ENCODE assay signal across 9 cellular contexts in the genomic region with DNA sequence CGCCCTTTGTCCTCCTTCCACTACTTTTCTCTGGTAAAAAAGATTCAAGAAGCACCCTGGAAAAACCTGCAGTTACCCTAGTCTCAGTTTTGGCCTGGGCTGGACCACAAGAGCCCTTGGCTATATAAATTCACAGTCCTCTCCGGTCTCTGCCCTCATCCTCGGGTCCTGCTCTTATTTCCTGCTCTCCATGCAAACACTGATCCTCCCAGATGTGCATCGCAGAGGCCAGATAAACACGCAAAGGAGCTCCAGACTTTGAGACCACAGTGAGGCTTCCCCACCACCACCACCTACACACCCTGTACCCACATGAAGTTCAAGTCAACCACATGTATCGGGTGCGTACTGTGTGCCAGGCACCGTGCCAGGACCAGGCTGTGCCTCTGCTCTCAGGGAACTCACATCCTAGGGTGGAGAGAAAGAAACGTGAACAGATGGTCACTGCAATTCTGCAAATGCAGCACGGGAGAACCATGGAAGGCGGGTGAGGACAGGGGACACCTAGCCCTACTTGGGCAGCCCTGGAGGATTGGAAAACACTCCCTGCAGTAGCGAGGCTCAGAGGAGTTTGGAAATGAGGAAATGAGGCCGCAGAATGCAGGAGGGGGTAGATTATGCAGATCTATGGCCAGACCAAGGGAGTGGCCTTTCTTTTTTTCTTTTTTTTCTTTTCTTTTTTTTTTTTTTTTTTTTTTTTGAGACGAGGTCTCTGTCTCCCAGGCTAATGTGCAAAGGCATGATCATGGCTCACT. TPM values are rescaled to one million over a fixed set of nuclear protein-coding genes. Genes with fewer than 3 reads are reported as not detected.
A peak's percentile ranks its signal among the peaks of the same experiment; 100 is the strongest.
DNase-seq lines count a peak whose midpoint lies in the region; ATAC-seq, FAIRE-seq and TF ChIP-seq lines count a peak whose summit lies in the region.
"Had no signal": no experiment of that assay in that cellular context is flagged by ENCODE, and none has a peak within 500 bp of the region (broad histone marks: within the 10 kb centered on the region; RNA-seq: fewer than 3 reads in every experiment).

No MANE protein-coding gene starts in this region.

- DNase-seq in GM12891 (ENCODE audit: insufficient read length, low spot score) (no peak), T follicular helper cell (ENCODE audit: low read depth) (peak; percentile 53), anterior cingulate cortex (lab: John Stamatoyannopoulos, UW) (peak in 48 of 58 donors; percentile 29 to 72 (median 47)), hepatic stellate cell (ENCODE audit: low spot score) (peak; percentile 37), sciatic nerve (ENCODE audit: low spot score) (peak; percentile 84)

- TF ChIP-seq POLR2A in GM12891 (IDR thresholded peaks at IDR 0.05; ENCODE audit: low read depth, low read length) = no peak

- H3K36me3 ChIP-seq in HUES6 (ENCODE audit: control insufficient read depth, insufficient read depth, low read length) = peaks cover 20% of the 10 kb centered on the region

- H3K9me3 ChIP-seq in HUES6 (ENCODE audit: control insufficient read depth, insufficient read depth, low read depth, low read length) = no peaks in the 10 kb centered on the region

- peak overlapping the region; percentile 31 for H3K27ac ChIP-seq in HUES6 (ENCODE audit: low read depth, low read length)

- peak; percentile 97 for FAIRE-seq in GM12891 (lab: Jason Lieb, UNC)

- ATAC-seq in sciatic nerve = peak; percentile 43
- ATAC-seq in GM18868 (IDR thresholded peaks at IDR 0.05; ENCODE audit: unreplicated experiment) = no peak
- ATAC-seq in HG03135 (IDR thresholded peaks at IDR 0.05; ENCODE audit: unreplicated experiment) = no peak

- peaks cover 22% of the 10 kb centered on the region for H3K4me1 ChIP-seq in HUES6 (ENCODE audit: control insufficient read depth, insufficient read depth, low read length)

- peak overlapping the region; percentile 58 for H3K9ac ChIP-seq in HUES6 (ENCODE audit: low read length)

- H3K27me3 ChIP-seq in HUES6 (ENCODE audit: control insufficient read depth, insufficient read depth, low read length) = no peaks in the 10 kb centered on the region

- peak overlapping the region; percentile 57 for H3K4me3 ChIP-seq in HUES6 (ENCODE audit: low read depth, low read length)

- intact Hi-C loops in sciatic nerve (cut with DNase I) = no loop called here

TF ChIP-seq in GM12891, 5 proteins besides CTCF, POLR2A, EP300 and RAD21:
- TF ChIP-seq POU2F2 (IDR thresholded peaks at IDR 0.05; ENCODE audit: low read depth, low read length) (0 out of 2 replicates have a peak, but pooled peaks have one; percentile 4), SPI1 (IDR thresholded peaks at IDR 0.05; ENCODE audit: low read depth, low read length) (peak; percentile 25; the same call in 1 of the 2 replicates), TAF1 (IDR thresholded peaks at IDR 0.05; ENCODE audit: low read depth, low read length) (no peak), POLR2AphosphoS5 (IDR thresholded peaks at IDR 0.05; ENCODE audit: low read depth, low read length) (no peak), PAX5 (IDR thresholded peaks at IDR 0.05; ENCODE audit: insufficient read depth, low read length, severe bottlenecking) (no peak)

RNA-seq across cellular contexts. Expression of a gene that starts 7.5 kb away (rescaled TPM):
- polyA plus RNA-seq in GM12891 (2012; ENCODE audit: low read depth, missing spikeins) = 27.9 TPM
- 148 TPM for total RNA-seq in sciatic nerve

RNA-seq across cellular contexts. Expression of a gene that starts 11.8 kb away (rescaled TPM):
- 0.28 TPM for polyA plus RNA-seq in GM12891 (2012; ENCODE audit: low read depth, missing spikeins)
- not detected for total RNA-seq in sciatic nerve
- total RNA-seq: pulmonary artery endothelial cell had no signal

RNA-seq across cellular contexts. Expression of a gene that starts 25.1 kb away (rescaled TPM):
- 0.09 TPM for polyA plus RNA-seq in GM12891 (2012; ENCODE audit: low read depth, missing spikeins)
- total RNA-seq in sciatic nerve = 36.6 TPM
- total RNA-seq: pulmonary artery endothelial cell had no signal

RNA-seq across cellular contexts. Expression of a gene that starts 50.5 kb away (rescaled TPM):
- polyA plus RNA-seq in GM12891 (2012; ENCODE audit: low read depth, missing spikeins) = not detected
- not detected for total RNA-seq in sciatic nerve
- total RNA-seq: pulmonary artery endothelial cell had no signal
